ENCODE assay signal across 21 cellular contexts in the genomic region with DNA sequence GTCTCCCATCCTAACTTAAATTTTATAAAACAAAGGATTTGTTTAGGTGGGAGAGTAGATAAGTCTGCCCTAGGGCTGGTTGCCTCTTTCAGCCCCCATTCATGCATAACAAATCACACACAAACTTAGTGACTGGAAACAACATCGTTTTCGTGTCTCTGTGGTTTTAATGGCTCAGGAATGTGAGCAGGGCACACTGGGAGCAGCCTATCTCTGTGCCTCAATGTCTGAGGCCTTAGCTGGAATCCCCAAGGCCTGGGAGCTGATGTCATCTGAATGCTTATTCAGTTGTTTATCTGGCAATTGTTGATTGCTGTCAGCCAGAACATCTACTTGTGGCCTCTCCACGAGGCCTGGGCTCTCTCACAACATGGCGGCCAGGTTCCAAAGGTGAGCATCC.
DNase-seq lines count a peak whose midpoint lies in the region; ATAC-seq lines count a peak whose summit lies in the region.
"Had no signal": no experiment of that assay in that cellular context is flagged by ENCODE, and none has a peak within 500 bp of the region (broad histone marks: within the 10 kb centered on the region; RNA-seq: fewer than 3 reads in every experiment).

No MANE protein-coding gene starts in this region.

- no peak for ATAC-seq in GM21576 (IDR thresholded peaks at IDR 0.05; ENCODE audit: unreplicated experiment)
- ATAC-seq in GM18517 (IDR thresholded peaks at IDR 0.05; ENCODE audit: unreplicated experiment), result no peak
- no peak for ATAC-seq in HG03342 (IDR thresholded peaks at IDR 0.05; ENCODE audit: unreplicated experiment)
- ATAC-seq: HepG2; sciatic nerve; stimulated activated naive CD8-positive, alpha-beta T cell treated with anti-CD3 and anti-CD28 coated beads, Interleukin-15, Interleukin-2, amounts not matched to agents 100 U/mL and 50 U/mL, for 24 hours had no signal

- DNase-seq in HCEC 1CT (peak; percentile 46), amniotic stem cell (lab: John Stamatoyannopoulos, UW) (peak; percentile 18), iris pigment epithelial cell (ENCODE audit: low read depth) (peak; percentile 73), SHP77 (lab: John Stamatoyannopoulos, UW) (no peak)
- DNase-seq: AML-193; CD4-positive, alpha-beta memory T cell; effector CD4-positive, alpha-beta T cell; GF-D8; GOT3; NCI-H1092; NCI-H1930; NCI-H526 treated with DMSO at 0.1 percent for 48 hours; posterior cingulate gyrus; stimulated activated CD4-positive, alpha-beta T cell treated with anti-CD3 and anti-CD28 coated beads, Interleukin-15, amount 100 ng/mL, for 24 hours; stimulated activated naive CD8-positive, alpha-beta T cell treated with anti-CD3 and anti-CD28 coated beads, Interleukin-15, Interleukin-2, amounts not matched to agents 100 U/mL and 50 U/mL, for 24 hours; WERI-Rb-1 had no signal

Comparison
In these comparisons a context has a peak if more than half of its experiments do, and no peak if none do; other contexts are left out.
1. DNase-seq: peak in HCEC 1CT (single experiment), amniotic stem cell (single experiment) and iris pigment epithelial cell (single experiment); none in SHP77 (0 of 2).